In genomic region chr5:14048434-14048833, GRCh38 we compare ENCODE assay signal across 26 cellular contexts.
"Had no signal": no experiment of that assay in that cellular context is flagged by ENCODE, and none has a peak within 500 bp of the region (broad histone marks: within the 10 kb centered on the region; RNA-seq: fewer than 3 reads in every experiment).

No MANE protein-coding gene starts in this region.

- H3K27me3 ChIP-seq: foreskin keratinocyte, gastroesophageal sphincter, heart left ventricle, stomach, thyroid gland, vagina had no signal

- H3K36me3 ChIP-seq: gastroesophageal sphincter, heart left ventricle, lower lobe of right lung, stomach, thyroid gland, vagina had no signal

- H3K4me1 ChIP-seq: foreskin keratinocyte, gastroesophageal sphincter, heart left ventricle, lower lobe of right lung, parathyroid adenoma, stomach, thyroid gland, vagina had no signal

- H3K9me3 ChIP-seq: lower lobe of right lung, thyroid gland, vagina had no signal

- H3K9ac ChIP-seq: parathyroid adenoma had no signal

- H3K27ac ChIP-seq: epithelial cell of prostate, foreskin keratinocyte, gastroesophageal sphincter, heart left ventricle, lower lobe of right lung, parathyroid adenoma, stomach, thyroid gland, vagina had no signal

- H3K4me3 ChIP-seq: gastroesophageal sphincter, heart left ventricle, lower lobe of right lung, stomach, thyroid gland, vagina had no signal

- DNase-seq: effector CD8-positive, alpha-beta T cell; endodermal cell; foreskin keratinocyte; heart left ventricle; hippocampal formation; kidney glomerular epithelial cell; left ventricle myocardium superior; lower lobe of right lung; natural killer cell; occipital lobe; stimulated activated CD4-positive, alpha-beta T cell treated with anti-CD3 and anti-CD28 coated beads, Interleukin-2, amount 100 ng/mL, for 24 hours; stimulated activated CD4-positive, alpha-beta T cell treated with anti-CD3 and anti-CD28 coated beads, Interleukin-4, amount 100 ng/mL, for 24 hours; stimulated activated naive CD4-positive, alpha-beta T cell treated with Interleukin-2 at 50 U/mL for 16 hours; stomach; thyroid gland; trophoblast cell had no signal

- ATAC-seq: esophagus mucosa; foreskin keratinocyte; gastroesophageal sphincter; heart left ventricle; left ventricle myocardium superior; lower lobe of right lung; natural killer cell; sciatic nerve; stimulated activated effector memory CD8-positive, alpha-beta T cell treated with anti-CD3 and anti-CD28 coated beads, Interleukin-12 subunit alpha, Interleukin-12 subunit beta, amount 100 ng/mL, for 72 hours had no signal

- H3K36me3 Mint-ChIP-seq: natural killer cell; stimulated activated effector memory CD8-positive, alpha-beta T cell treated with anti-CD3 and anti-CD28 coated beads, Interleukin-12 subunit alpha, Interleukin-12 subunit beta, amount 100 ng/mL, for 72 hours had no signal

- H3K79me2 ChIP-seq: parathyroid adenoma had no signal

- H3K4me1 Mint-ChIP-seq: endodermal cell; natural killer cell; stimulated activated effector memory CD8-positive, alpha-beta T cell treated with anti-CD3 and anti-CD28 coated beads, Interleukin-12 subunit alpha, Interleukin-12 subunit beta, amount 100 ng/mL, for 72 hours had no signal

- H3K27ac Mint-ChIP-seq: endodermal cell; natural killer cell; progenitor cell of endocrine pancreas; stimulated activated effector memory CD8-positive, alpha-beta T cell treated with anti-CD3 and anti-CD28 coated beads, Interleukin-12 subunit alpha, Interleukin-12 subunit beta, amount 100 ng/mL, for 72 hours had no signal

- H2AFZ ChIP-seq: parathyroid adenoma had no signal

- H3K4me3 Mint-ChIP-seq: endodermal cell; natural killer cell; stimulated activated effector memory CD8-positive, alpha-beta T cell treated with anti-CD3 and anti-CD28 coated beads, Interleukin-12 subunit alpha, Interleukin-12 subunit beta, amount 100 ng/mL, for 72 hours had no signal

- H3K9me3 Mint-ChIP-seq: natural killer cell had no signal

- FAIRE-seq: colon, islet of Langerhans had no signal
